ENCODE assay signal across 9 cellular contexts in genomic region chr11:47189100-47189834, GRCh38. TPM values are rescaled to one million over a fixed set of nuclear protein-coding genes. Genes with fewer than 3 reads are reported as not detected.
DNase-seq lines count a peak whose midpoint lies in the region; ATAC-seq and TF ChIP-seq lines count a peak whose summit lies in the region.
"Had no signal": no experiment of that assay in that cellular context is flagged by ENCODE, and none has a peak within 500 bp of the region (broad histone marks: within the 10 kb centered on the region; RNA-seq: fewer than 3 reads in every experiment).

No MANE protein-coding gene starts in this region.

- H2BK12ac ChIP-seq in H9 (ENCODE audit: insufficient read length, low read depth, low read length) = no peak overlapping the region

- H3K23me2 ChIP-seq in H9 (ENCODE audit: insufficient read length, low read depth, low read length, poor library complexity, severe bottlenecking) = peaks cover 14% of the 10 kb centered on the region

- H3K79me1 ChIP-seq in H9 (ENCODE audit: insufficient read depth, low read depth, low read length, poor library complexity, severe bottlenecking) = no peaks in the 10 kb centered on the region

- H3K9me3 ChIP-seq in muscle layer of colon (ENCODE audit: low read length) (no peaks in the 10 kb centered on the region), H9 (ENCODE audit: control insufficient read depth, low read depth, low read length) (no peaks in the 10 kb centered on the region), spleen (no peaks in the 10 kb centered on the region)

- H3K36me3 Mint-ChIP-seq in activated CD4-positive, alpha-beta T cell treated with anti-CD3 and anti-CD28 coated beads, Interleukin-2, amount 10 ng/mL, durations not matched to agents 7 days and 5 days (ENCODE audit: low read depth) = peaks cover 2% of the 10 kb centered on the region
- peaks cover 0 to 2% (median 1%) of the 10 kb centered on the region in 3 experiments; a peak in 4 of 7 replicates for H3K36me3 Mint-ChIP-seq in H9 (ENCODE audit: insufficient read depth in 1 of 3, low read depth in 3 of 3)

- no peak overlapping the region for H4K91ac ChIP-seq in H9 (ENCODE audit: insufficient read length, low read depth, low read length)

- H3K18ac ChIP-seq in H9 (ENCODE audit: insufficient read length, low read depth, low read length) = no peak overlapping the region

- H3K4me2 ChIP-seq in H9 (ENCODE audit: insufficient read depth, insufficient read length, low read length) = no peak overlapping the region

- peaks cover 39% of the 10 kb centered on the region for H3K27me3 Mint-ChIP-seq in activated CD4-positive, alpha-beta T cell treated with anti-CD3 and anti-CD28 coated beads, Interleukin-2, amount 10 ng/mL, durations not matched to agents 7 days and 5 days
- peaks cover 28% of the 10 kb centered on the region for H3K27me3 Mint-ChIP-seq in H9 (ENCODE audit: low read depth)

- H3K27me3 ChIP-seq in muscle layer of colon (ENCODE audit: control insufficient read depth in 1 of 2, insufficient read depth in 2 of 2, low read length in 2 of 2) = no peaks in the 10 kb centered on the region
- H3K27me3 ChIP-seq in H9 (ENCODE audit: insufficient read depth, low read length) = no peaks in the 10 kb centered on the region
- peaks cover 0 to 50% (median 34%) of the 10 kb centered on the region in 7 donors for H3K27me3 ChIP-seq in spleen (replicated peaks in 1 of 7)

- ATAC-seq in GM18502 (IDR thresholded peaks at IDR 0.05; ENCODE audit: poor library complexity, unreplicated experiment) = no peak

- H4K8ac ChIP-seq in H9 (replicated peaks; ENCODE audit: insufficient read length, low read depth, low read length) = no peak overlapping the region

- no peak overlapping the region for H3T11ph ChIP-seq in H9 (ENCODE audit: low read length)

- H3K4me3 Mint-ChIP-seq in activated CD4-positive, alpha-beta T cell treated with anti-CD3 and anti-CD28 coated beads, Interleukin-2, amount 10 ng/mL, durations not matched to agents 7 days and 5 days = no peak overlapping the region
- H3K4me3 Mint-ChIP-seq in H9 = no peak overlapping the region

- H3K4ac ChIP-seq in H9 (ENCODE audit: low read depth, low read length) = no peak overlapping the region

- H2BK5ac ChIP-seq in H9 (ENCODE audit: insufficient read length, low read length) = no peak overlapping the region

- WGBS in H9 (ENCODE audit: extremely low coverage, insufficient read length, low lambda C conversion rate) = no CpG with 5 or more reads among the region's 11 CpGs
- WGBS in spleen, 5 donors = 69 to 87% (median 79%) methylated on average over 11 of the region's 11 CpGs

- no peak for TF ChIP-seq POLR2A in spleen (IDR thresholded peaks at IDR 0.05)

- no peak overlapping the region for H2AK5ac ChIP-seq in H9 (ENCODE audit: insufficient read length, low read length)

- H3K14ac ChIP-seq in H9 (ENCODE audit: insufficient read depth, low read length) = no peak overlapping the region

- CTCF ChIA-PET in activated CD4-positive, alpha-beta T cell treated with anti-CD3 and anti-CD28 coated beads, Interleukin-2, amount 10 ng/mL, durations not matched to agents 7 days and 5 days (lab: Charles Lee) = interaction anchor here (0.9 to 2.8 kb wide), 3 partner anchors 11 to 12 kb away, joined by 3 to 18 read pairs (median 3); partner anchors contain the start of gene ARFGAP2

- H3K9ac ChIP-seq in muscle layer of colon (ENCODE audit: low read length) (no peak overlapping the region), H9 (ENCODE audit: extremely low read depth, insufficient read length, low read length) (no peak overlapping the region)

- H3K36me3 ChIP-seq in muscle layer of colon (ENCODE audit: insufficient read depth, low read length) (no peaks in the 10 kb centered on the region), spleen (no peaks in the 10 kb centered on the region)

- H2BK120ac ChIP-seq in H9 (ENCODE audit: low read depth, low read length, poor library complexity, severe bottlenecking) = no peak overlapping the region

- no peaks in the 10 kb centered on the region for H3K79me2 ChIP-seq in H9 (ENCODE audit: insufficient read depth, low read length)

- POLR2A ChIA-PET in activated CD4-positive, alpha-beta T cell treated with anti-CD3 and anti-CD28 coated beads, Interleukin-2, amount 10 ng/mL, durations not matched to agents 7 days and 5 days (lab: Charles Lee) = no interaction called here

- intact Hi-C loops in spleen (cut with DNase I; ENCODE audit: low total_unique reads) = no loop called here

- DNase-seq in AG08395 (ENCODE audit: low spot score) (peak; percentile 68), LoVo (ENCODE audit: low spot score) (peak; percentile 72), dedifferentiated amniotic fluid mesenchymal stem cell (ENCODE audit: extremely low spot score) (peak; percentile 91), H9 (no peak), spleen (no peak)
- no peak for DNase-seq in activated CD4-positive, alpha-beta T cell treated with anti-CD3 and anti-CD28 coated beads, Interleukin-2, amount 10 ng/mL, durations not matched to agents 7 days and 5 days
- DNase-seq: NCI-H2171 had no signal

- no peak overlapping the region for H3K23ac ChIP-seq in H9 (ENCODE audit: insufficient read length, low read depth, low read length)

- H2AFZ ChIP-seq in H9 (ENCODE audit: low read length) = no peak overlapping the region

- TF ChIP-seq CTCF in H9 (conservative IDR thresholded peaks at IDR 0.05) (no peak), spleen (IDR thresholded peaks at IDR 0.05 in 8 of 11, conservative IDR thresholded peaks at IDR 0.05 in 3 of 11) (no peak)

- H4K5ac ChIP-seq in H9 (ENCODE audit: insufficient read length, low read depth, low read length) = no peak overlapping the region

- H2BK20ac ChIP-seq in H9 (ENCODE audit: low read depth, low read length, poor library complexity, severe bottlenecking) = no peak overlapping the region

- no peak overlapping the region for H3K27ac Mint-ChIP-seq in activated CD4-positive, alpha-beta T cell treated with anti-CD3 and anti-CD28 coated beads, Interleukin-2, amount 10 ng/mL, durations not matched to agents 7 days and 5 days
- H3K27ac Mint-ChIP-seq in H9 = no peak overlapping the region

- H3K9me3 Mint-ChIP-seq in activated CD4-positive, alpha-beta T cell treated with anti-CD3 and anti-CD28 coated beads, Interleukin-2, amount 10 ng/mL, durations not matched to agents 7 days and 5 days = no peaks in the 10 kb centered on the region
- H3K9me3 Mint-ChIP-seq in H9 = no peaks in the 10 kb centered on the region

- H3K27ac ChIP-seq in muscle layer of colon (ENCODE audit: low read depth, low read length) (peak overlapping the region; percentile 3), H9 (ENCODE audit: insufficient read length, low read depth, low read length) (no peak overlapping the region), spleen (no peak overlapping the region)

- peaks cover 13% of the 10 kb centered on the region for H3K4me1 Mint-ChIP-seq in activated CD4-positive, alpha-beta T cell treated with anti-CD3 and anti-CD28 coated beads, Interleukin-2, amount 10 ng/mL, durations not matched to agents 7 days and 5 days
- peaks cover 18 to 32% of the 10 kb centered on the region in 2 experiments for H3K4me1 Mint-ChIP-seq in H9

- no peak overlapping the region for H3K4me3 ChIP-seq in muscle layer of colon (ENCODE audit: low read depth in 1 of 2, low read length in 2 of 2)
- no peak overlapping the region for H3K4me3 ChIP-seq in spleen

- H3K4me1 ChIP-seq in muscle layer of colon (ENCODE audit: insufficient read depth, low read length) (peaks cover 31% of the 10 kb centered on the region), H9 (ENCODE audit: insufficient read depth, low read length) (no peaks in the 10 kb centered on the region), spleen (peaks cover 14 to 36% (median 29%) of the 10 kb centered on the region in 6 donors)

- no peak overlapping the region for H3K56ac ChIP-seq in H9 (ENCODE audit: insufficient read length, low read depth, low read length)

- no peak overlapping the region for H2BK15ac ChIP-seq in H9 (ENCODE audit: low read depth, low read length)

- H4K20me1 ChIP-seq in H9 (ENCODE audit: control insufficient read depth, insufficient read depth, insufficient read length) = no peaks in the 10 kb centered on the region

RNA-seq across cellular contexts. Expression of gene PACSIN3, which starts 3.0 kb away (rescaled TPM):
- 1 to 10 TPM; 1.8 to 2.2 TPM for total RNA-seq in activated CD4-positive, alpha-beta T cell treated with anti-CD3 and anti-CD28 coated beads, Interleukin-2, amount 10 ng/mL, durations not matched to agents 7 days and 5 days
- 62.2 and 63.0 TPM in 2 replicates for total RNA-seq in H9 (2021)
- total RNA-seq in spleen = 10 to 100 TPM in 1 of 7 donors, 1 to 10 TPM in 6; 2.4 to 13.0 (median 4.4) TPM
- polyA plus RNA-seq in spleen = 1 to 10 TPM; 1.2 to 3.5 (median 1.4) TPM

RNA-seq across cellular contexts. Expression of gene ARFGAP2, which starts 12.6 kb away (rescaled TPM):
- 100 to 1,000 TPM in 1 of 2 experiments, 10 to 100 TPM in 1; 88.1 to 103 TPM for total RNA-seq in activated CD4-positive, alpha-beta T cell treated with anti-CD3 and anti-CD28 coated beads, Interleukin-2, amount 10 ng/mL, durations not matched to agents 7 days and 5 days
- 65.1 and 72.3 TPM in 2 replicates for total RNA-seq in H9 (2021)
- total RNA-seq in spleen = 100 to 1,000 TPM in 4 of 7 donors, 10 to 100 TPM in 3; 83.3 to 216 (median 109) TPM
- 10 to 100 TPM; 46.7 to 79.9 (median 56.1) TPM for polyA plus RNA-seq in spleen

RNA-seq across cellular contexts. Expression of gene DDB2, which starts 25.5 kb away (rescaled TPM):
- 100 to 1,000 TPM; 156 to 166 TPM for total RNA-seq in activated CD4-positive, alpha-beta T cell treated with anti-CD3 and anti-CD28 coated beads, Interleukin-2, amount 10 ng/mL, durations not matched to agents 7 days and 5 days
- total RNA-seq in H9 (2021) (65.0 and 67.0 TPM in 2 replicates), spleen (10 to 100 TPM; 29.5 to 66.3 (median 42.5) TPM)
- 100 to 1,000 TPM in 1 of 3 donors, 10 to 100 TPM in 2; 49.4 to 173 (median 72.7) TPM for polyA plus RNA-seq in spleen

RNA-seq across cellular contexts. Expression of gene ACP2, which starts 59.3 kb away (rescaled TPM):
- 10 to 100 TPM; 28.0 to 31.7 TPM for total RNA-seq in activated CD4-positive, alpha-beta T cell treated with anti-CD3 and anti-CD28 coated beads, Interleukin-2, amount 10 ng/mL, durations not matched to agents 7 days and 5 days
- total RNA-seq in H9 (2021) (29.3 and 29.5 TPM in 2 replicates), spleen (100 to 1,000 TPM in 2 of 7 donors, 10 to 100 TPM in 5; 43.9 to 113 (median 59.8) TPM)
- polyA plus RNA-seq in spleen = 10 to 100 TPM; 18.9 to 34.4 (median 19.9) TPM

Comparison
In these comparisons a context has a peak if more than half of its experiments do, and no peak if none do; other contexts are left out.
1. DNase-seq: peak in AG08395 (single experiment), LoVo (single experiment) and dedifferentiated amniotic fluid mesenchymal stem cell (single experiment); none in activated CD4-positive, alpha-beta T cell treated with anti-CD3 and anti-CD28 coated beads, Interleukin-2, amount 10 ng/mL, durations not matched to agents 7 days and 5 days (single experiment), H9 (single experiment) and spleen (single experiment).